In the genomic region with DNA sequence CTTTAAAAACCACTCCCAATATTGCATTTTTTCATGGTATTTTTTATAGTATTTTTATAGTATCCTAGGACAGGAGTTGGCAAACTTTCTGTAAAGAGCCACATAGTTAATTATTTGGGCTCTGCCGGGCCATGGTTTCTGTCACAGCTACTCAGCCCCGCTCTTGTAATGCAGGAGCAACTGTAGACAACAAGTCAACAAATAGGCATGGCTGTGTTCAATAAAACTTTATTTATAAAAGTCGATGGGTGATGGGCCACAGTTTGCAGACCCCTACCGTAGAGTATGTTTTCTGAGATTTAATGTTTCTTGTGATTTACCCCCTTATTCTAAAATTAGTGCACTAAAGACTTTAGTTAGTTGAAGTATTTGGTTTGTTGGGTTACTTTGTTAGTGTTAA, we compare ENCODE assay signal across 25 cellular contexts.
"Had no signal": no experiment of that assay in that cellular context is flagged by ENCODE, and none has a peak within 500 bp of the region (broad histone marks: within the 10 kb centered on the region; RNA-seq: fewer than 3 reads in every experiment).

No MANE protein-coding gene starts in this region.

- H3K9ac ChIP-seq: neural progenitor cell, parathyroid adenoma had no signal

- H2AFZ ChIP-seq: neural progenitor cell, parathyroid adenoma had no signal

- DNase-seq: cortex of kidney; effector CD4-positive, alpha-beta T cell; endodermal cell; foreskin fibroblast; gastrocnemius medialis; head of caudate nucleus; mucosa of descending colon; naive B cell; stimulated activated CD4-positive, alpha-beta T cell treated with anti-CD3 and anti-CD28 coated beads, Interleukin-12 subunit alpha, Interleukin-12 subunit beta, amount 100 ng/mL, for 4 hours; stimulated activated CD4-positive, alpha-beta T cell treated with anti-CD3 and anti-CD28 coated beads, Interleukin-1b, Interleukin-23, amount 100 ng/mL, for 48 hours; stimulated activated CD4-positive, alpha-beta T cell treated with anti-CD3 and anti-CD28 coated beads, Interleukin-4, amount 100 ng/mL, for 1 hour; stimulated activated CD8-positive, alpha-beta memory T cell treated with anti-CD3 and anti-CD28 coated beads, Interleukin-4, amount 100 ng/mL, for 48 hours; stimulated activated naive CD4-positive, alpha-beta T cell; stimulated activated naive CD8-positive, alpha-beta T cell treated with anti-CD3 and anti-CD28 coated beads, Interleukin-15, amount 100 ng/mL, for 72 hours; transverse colon had no signal

- FAIRE-seq: keratinocyte had no signal

- H3K9me3 ChIP-seq: gastrocnemius medialis, mucosa of descending colon, suprapubic skin, transverse colon, vagina had no signal

- H3K4me2 ChIP-seq: neural progenitor cell, smooth muscle cell had no signal

- H3K4me1 ChIP-seq: gastrocnemius medialis, suprapubic skin, vagina had no signal

- H3K27ac ChIP-seq: epithelial cell of prostate, gastrocnemius medialis, neural progenitor cell, parathyroid adenoma, suprapubic skin, transverse colon, vagina had no signal

- ATAC-seq: esophagus mucosa; gastrocnemius medialis; mucosa of descending colon; sciatic nerve; stimulated activated naive CD8-positive, alpha-beta T cell treated with anti-CD3 and anti-CD28 coated beads, Interleukin-15, amount 100 ng/mL, for 72 hours had no signal

- H3K79me2 ChIP-seq: parathyroid adenoma had no signal

- H3K27me3 ChIP-seq: gastrocnemius medialis, neural progenitor cell, suprapubic skin, transverse colon, vagina had no signal

- H3K4me3 ChIP-seq: gastrocnemius medialis, lung, mucosa of descending colon, neural progenitor cell, smooth muscle cell, suprapubic skin, transverse colon, vagina had no signal
